Comparison of ENCODE assay signal across 23 cellular contexts in the genomic region with DNA sequence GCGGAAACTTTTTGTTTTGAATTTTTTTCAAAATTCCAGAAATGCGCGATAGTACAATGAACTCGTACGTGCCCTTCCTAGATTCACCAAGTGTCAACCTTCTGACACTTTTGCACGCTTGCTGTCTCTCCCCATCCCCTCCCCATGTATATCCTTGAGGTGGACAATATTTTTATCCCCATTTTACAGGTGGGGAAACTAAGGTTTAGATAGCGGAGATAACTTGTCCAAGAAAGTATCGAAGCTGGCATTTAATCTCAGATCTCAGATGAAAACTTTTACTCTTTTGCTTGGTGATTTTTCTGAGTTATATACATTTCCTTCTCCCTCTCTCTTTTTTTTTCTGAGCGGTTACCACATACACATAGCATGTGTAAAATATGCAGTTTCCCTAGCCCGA. TPM values are rescaled to one million over a fixed set of nuclear protein-coding genes. Genes with fewer than 3 reads are reported as not detected.
"Had no signal": no experiment of that assay in that cellular context is flagged by ENCODE, and none has a peak within 500 bp of the region (broad histone marks: within the 10 kb centered on the region; RNA-seq: fewer than 3 reads in every experiment).

No MANE protein-coding gene starts in this region.

- H3K4me1 Mint-ChIP-seq: activated CD4-positive, alpha-beta T cell treated with anti-CD3 and anti-CD28 coated beads, Interleukin-2, amount 10 ng/mL, durations not matched to agents 24 days and 14 days had no signal

- H3K9me3 Mint-ChIP-seq: activated CD4-positive, alpha-beta T cell treated with anti-CD3 and anti-CD28 coated beads, Interleukin-2, amount 10 ng/mL, durations not matched to agents 24 days and 14 days; activated CD8-positive, alpha-beta T cell treated with anti-CD3 and anti-CD28 coated beads for 36 hours; activated naive CD4-positive, alpha-beta T cell treated with anti-CD3 and anti-CD28 coated beads, Interleukin-2, amount 50 U/mL, for 24 hours; activated T-cell treated with anti-CD3 and anti-CD28 coated beads, Interleukin-2, amount 50 U/mL, for 72 hours; neural crest cell; stimulated activated effector memory CD8-positive, alpha-beta T cell treated with anti-CD3 and anti-CD28 coated beads, Interleukin-12 subunit alpha, Interleukin-12 subunit beta, amount 100 ng/mL, for 72 hours; T-cell had no signal

- DNase-seq: activated CD4-positive, alpha-beta T cell treated with anti-CD3 and anti-CD28 coated beads, Interleukin-2, amount 10 ng/mL, durations not matched to agents 24 days and 14 days; activated CD4-positive, CD25-positive, alpha-beta regulatory T cell; activated CD8-positive, alpha-beta memory T cell treated with anti-CD3 and anti-CD28 coated beads, Interleukin-2, amount 50 U/mL, for 48 hours; effector CD4-positive, alpha-beta T cell; midbrain; small intestine; stimulated activated CD4-positive, alpha-beta T cell treated with anti-CD3 and anti-CD28 coated beads, Interleukin-4, amount 100 ng/mL, for 24 hours; T-cell; T-helper 9 cell had no signal

- H3K4me3 Mint-ChIP-seq: activated CD4-positive, alpha-beta T cell treated with anti-CD3 and anti-CD28 coated beads, Interleukin-2, amount 10 ng/mL, durations not matched to agents 24 days and 14 days; activated CD8-positive, alpha-beta T cell treated with anti-CD3 and anti-CD28 coated beads for 36 hours; activated naive CD4-positive, alpha-beta T cell treated with anti-CD3 and anti-CD28 coated beads, Interleukin-2, amount 50 U/mL, for 24 hours; activated T-cell treated with anti-CD3 and anti-CD28 coated beads, Interleukin-2, amount 50 U/mL, for 72 hours; neural crest cell; stimulated activated effector memory CD8-positive, alpha-beta T cell treated with anti-CD3 and anti-CD28 coated beads, Interleukin-12 subunit alpha, Interleukin-12 subunit beta, amount 100 ng/mL, for 72 hours; T-cell had no signal

- H3K36me3 ChIP-seq: ascending aorta, breast epithelium, prostate gland, thyroid gland, uterus had no signal

- H3K9me3 ChIP-seq: ascending aorta, breast epithelium, prostate gland, thyroid gland, uterus had no signal

- H3K36me3 Mint-ChIP-seq: activated naive CD4-positive, alpha-beta T cell treated with anti-CD3 and anti-CD28 coated beads, Interleukin-2, amount 50 U/mL, for 24 hours; stimulated activated effector memory CD8-positive, alpha-beta T cell treated with anti-CD3 and anti-CD28 coated beads, Interleukin-12 subunit alpha, Interleukin-12 subunit beta, amount 100 ng/mL, for 72 hours; T-cell had no signal

- H3K27ac Mint-ChIP-seq: activated CD4-positive, alpha-beta T cell treated with anti-CD3 and anti-CD28 coated beads, Interleukin-2, amount 10 ng/mL, durations not matched to agents 24 days and 14 days; activated CD8-positive, alpha-beta T cell treated with anti-CD3 and anti-CD28 coated beads for 36 hours; activated naive CD4-positive, alpha-beta T cell treated with anti-CD3 and anti-CD28 coated beads, Interleukin-2, amount 50 U/mL, for 24 hours; activated T-cell treated with anti-CD3 and anti-CD28 coated beads, Interleukin-2, amount 50 U/mL, for 72 hours; stimulated activated effector memory CD8-positive, alpha-beta T cell treated with anti-CD3 and anti-CD28 coated beads, Interleukin-12 subunit alpha, Interleukin-12 subunit beta, amount 100 ng/mL, for 72 hours; T-cell had no signal

- ATAC-seq: activated CD8-positive, alpha-beta T cell treated with anti-CD3 and anti-CD28 coated beads for 36 hours; esophagus mucosa; T-cell had no signal

- H3K27ac ChIP-seq: ascending aorta, thyroid gland had no signal

RNA-seq across cellular contexts. Expression of gene LHX2, which starts 34.6 kb away (rescaled TPM):
- total RNA-seq: activated CD4-positive, alpha-beta T cell treated with anti-CD3 and anti-CD28 coated beads, Interleukin-2, amount 10 ng/mL, durations not matched to agents 24 days and 14 days; activated CD8-positive, alpha-beta T cell treated with anti-CD3 and anti-CD28 coated beads for 36 hours; activated T-cell treated with anti-CD3 and anti-CD28 coated beads, Interleukin-2, amount 50 U/mL, for 72 hours; ascending aorta; breast epithelium; esophagus mucosa; lung microvascular endothelial cell; myocyte; osteoblast; T-cell; thyroid gland had no signal
- polyA plus RNA-seq: small intestine had no signal
